In the genomic region with DNA sequence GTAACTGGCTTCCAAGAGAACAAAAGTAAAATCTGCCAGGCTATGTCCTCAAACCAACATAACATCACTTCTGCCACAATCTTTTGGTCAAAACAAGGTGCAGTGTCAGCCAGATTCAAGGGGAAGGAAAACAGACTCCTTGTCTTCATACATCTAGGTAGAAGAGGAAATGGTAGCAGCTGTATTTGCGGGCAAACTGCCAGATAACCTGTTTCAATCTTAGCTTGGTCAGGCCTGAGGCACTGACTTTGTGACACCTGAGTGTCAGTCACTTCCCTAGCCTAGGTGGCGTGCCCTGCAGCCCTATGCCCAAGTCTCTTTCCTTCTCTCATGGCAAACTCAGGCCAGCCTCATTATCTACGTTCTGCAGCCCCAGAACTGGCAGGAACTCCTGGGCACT, we compare ENCODE assay signal across 10 cellular contexts.
DNase-seq lines count a peak whose midpoint lies in the region; ATAC-seq and TF ChIP-seq lines count a peak whose summit lies in the region.
"Had no signal": no experiment of that assay in that cellular context is flagged by ENCODE, and none has a peak within 500 bp of the region (broad histone marks: within the 10 kb centered on the region; RNA-seq: fewer than 3 reads in every experiment).

No MANE protein-coding gene starts in this region.

- H3K27ac ChIP-seq in OCI-LY3 (ENCODE audit: low read length) (no peak overlapping the region), GM23248 (no peak overlapping the region), sigmoid colon (no peak overlapping the region)

- WGBS in GM23248 (ENCODE audit: low coverage in 1 of 2, low lambda C conversion rate in 2 of 2, missing lambda C conversion rate in 2 of 2), 2 experiments: 83% methylated on average over 3 of the region's 3 CpGs
- 32 to 54% methylated on average over 3 of the region's 3 CpGs for WGBS in sigmoid colon, 2 donors

- TF ChIP-seq POLR2A in sigmoid colon (IDR thresholded peaks at IDR 0.05): no peak

- H3K27me3 ChIP-seq in OCI-LY3 (ENCODE audit: low read depth, low read length) (no peaks in the 10 kb centered on the region), GM23248 (replicated peaks; ENCODE audit: insufficient read depth) (no peaks in the 10 kb centered on the region), sigmoid colon (no peaks in the 10 kb centered on the region)

- H3K4me3 ChIP-seq in OCI-LY3 (ENCODE audit: low read length) (no peak overlapping the region), GM23248 (no peak overlapping the region), sigmoid colon (no peak overlapping the region)

- H3K4me2 ChIP-seq in OCI-LY3 (ENCODE audit: low read length) (0 out of 2 replicates have a peak overlapping the region, but pooled peaks have one; percentile 17), GM23248 (ENCODE audit: unreplicated experiment) (no peak overlapping the region)

- no peaks in the 10 kb centered on the region for H3K36me3 ChIP-seq in OCI-LY3 (replicated peaks; ENCODE audit: low read depth, low read length)
- no peaks in the 10 kb centered on the region for H3K36me3 ChIP-seq in GM23248 (ENCODE audit: low read depth)
- no peaks in the 10 kb centered on the region for H3K36me3 ChIP-seq in sigmoid colon

- intact Hi-C loops in sigmoid colon (cut with DNase I): loop anchor here (5.0 kb wide), 3 partner anchors 96 to 376 kb away; a partner anchor contains a TSS

- H4K20me1 ChIP-seq in OCI-LY3 (ENCODE audit: insufficient read depth, low read length) (no peaks in the 10 kb centered on the region), GM23248 (ENCODE audit: insufficient read depth) (no peaks in the 10 kb centered on the region)

- TF ChIP-seq EP300 in sigmoid colon (IDR thresholded peaks at IDR 0.05): no peak

- H3K9ac ChIP-seq in OCI-LY3 (ENCODE audit: low read length) (no peak overlapping the region), GM23248 (no peak overlapping the region)

- in situ Hi-C loops in GM23248 (cut with MboI): no loop called here

- H3K4me1 ChIP-seq in OCI-LY3 (ENCODE audit: low read length) (peaks cover 9% of the 10 kb centered on the region), GM23248 (ENCODE audit: insufficient read depth) (peaks cover 19% of the 10 kb centered on the region), sigmoid colon (peaks cover 0 to 50% (median 40%) of the 10 kb centered on the region in 4 donors)

- TF ChIP-seq CTCF in OCI-LY3 (IDR thresholded peaks at IDR 0.05; ENCODE audit: low read depth, low read length): no peak
- TF ChIP-seq CTCF in sigmoid colon (IDR thresholded peaks at IDR 0.05): no peak

- DNase-seq in COLO668 (lab: John Stamatoyannopoulos, UW; ENCODE audit: unreplicated experiment) (peak; percentile 13), NCI-H2171 treated with DMSO at 0.1 percent for 48 hours (lab: John Stamatoyannopoulos, UW) (no peak), GM23248 (no peak), AG08395 (ENCODE audit: low spot score) (no peak), sigmoid colon (no peak)
- DNase-seq: activated naive CD4-positive, alpha-beta T cell treated with anti-CD3 and anti-CD28 coated beads, Interleukin-2, amount 10 ng/mL, durations not matched to agents 7 days and 5 days; left cardiac atrium had no signal

- no peaks in the 10 kb centered on the region for H3K79me2 ChIP-seq in OCI-LY3 (ENCODE audit: low read length)
- H3K79me2 ChIP-seq in GM23248 (ENCODE audit: insufficient read depth): no peaks in the 10 kb centered on the region

- H3F3A ChIP-seq in GM23248 (ENCODE audit: insufficient read depth): peaks cover 18% of the 10 kb centered on the region

- H3K9me3 ChIP-seq in OCI-LY3 (ENCODE audit: insufficient read depth, low read length): no peaks in the 10 kb centered on the region
- no peaks in the 10 kb centered on the region for H3K9me3 ChIP-seq in GM23248 (ENCODE audit: low read depth)
- no peaks in the 10 kb centered on the region for H3K9me3 ChIP-seq in sigmoid colon

- no peaks in the 10 kb centered on the region for H3K9me2 ChIP-seq in GM23248 (ENCODE audit: insufficient read depth)

- ATAC-seq in GM18868 (IDR thresholded peaks at IDR 0.05; ENCODE audit: unreplicated experiment) (peak; percentile 89), HG02798 (IDR thresholded peaks at IDR 0.05; ENCODE audit: poor library complexity, unreplicated experiment) (peak; percentile 85)
- ATAC-seq: left cardiac atrium had no signal

- H2AFZ ChIP-seq in OCI-LY3 (ENCODE audit: low read depth, low read length) (no peak overlapping the region), GM23248 (no peak overlapping the region)
